In genomic region chr1:111227875-111228747, GRCh38 we compare ENCODE assay signal across 1 cellular context.
TF ChIP-seq lines count a peak whose summit lies in the region.

No MANE protein-coding gene starts in this region.

TF ChIP-seq in HepG2, 621 proteins besides CTCF, POLR2A, EP300 and RAD21 (continued from another document and continues in another):
- TF ChIP-seq, protein P1, sequence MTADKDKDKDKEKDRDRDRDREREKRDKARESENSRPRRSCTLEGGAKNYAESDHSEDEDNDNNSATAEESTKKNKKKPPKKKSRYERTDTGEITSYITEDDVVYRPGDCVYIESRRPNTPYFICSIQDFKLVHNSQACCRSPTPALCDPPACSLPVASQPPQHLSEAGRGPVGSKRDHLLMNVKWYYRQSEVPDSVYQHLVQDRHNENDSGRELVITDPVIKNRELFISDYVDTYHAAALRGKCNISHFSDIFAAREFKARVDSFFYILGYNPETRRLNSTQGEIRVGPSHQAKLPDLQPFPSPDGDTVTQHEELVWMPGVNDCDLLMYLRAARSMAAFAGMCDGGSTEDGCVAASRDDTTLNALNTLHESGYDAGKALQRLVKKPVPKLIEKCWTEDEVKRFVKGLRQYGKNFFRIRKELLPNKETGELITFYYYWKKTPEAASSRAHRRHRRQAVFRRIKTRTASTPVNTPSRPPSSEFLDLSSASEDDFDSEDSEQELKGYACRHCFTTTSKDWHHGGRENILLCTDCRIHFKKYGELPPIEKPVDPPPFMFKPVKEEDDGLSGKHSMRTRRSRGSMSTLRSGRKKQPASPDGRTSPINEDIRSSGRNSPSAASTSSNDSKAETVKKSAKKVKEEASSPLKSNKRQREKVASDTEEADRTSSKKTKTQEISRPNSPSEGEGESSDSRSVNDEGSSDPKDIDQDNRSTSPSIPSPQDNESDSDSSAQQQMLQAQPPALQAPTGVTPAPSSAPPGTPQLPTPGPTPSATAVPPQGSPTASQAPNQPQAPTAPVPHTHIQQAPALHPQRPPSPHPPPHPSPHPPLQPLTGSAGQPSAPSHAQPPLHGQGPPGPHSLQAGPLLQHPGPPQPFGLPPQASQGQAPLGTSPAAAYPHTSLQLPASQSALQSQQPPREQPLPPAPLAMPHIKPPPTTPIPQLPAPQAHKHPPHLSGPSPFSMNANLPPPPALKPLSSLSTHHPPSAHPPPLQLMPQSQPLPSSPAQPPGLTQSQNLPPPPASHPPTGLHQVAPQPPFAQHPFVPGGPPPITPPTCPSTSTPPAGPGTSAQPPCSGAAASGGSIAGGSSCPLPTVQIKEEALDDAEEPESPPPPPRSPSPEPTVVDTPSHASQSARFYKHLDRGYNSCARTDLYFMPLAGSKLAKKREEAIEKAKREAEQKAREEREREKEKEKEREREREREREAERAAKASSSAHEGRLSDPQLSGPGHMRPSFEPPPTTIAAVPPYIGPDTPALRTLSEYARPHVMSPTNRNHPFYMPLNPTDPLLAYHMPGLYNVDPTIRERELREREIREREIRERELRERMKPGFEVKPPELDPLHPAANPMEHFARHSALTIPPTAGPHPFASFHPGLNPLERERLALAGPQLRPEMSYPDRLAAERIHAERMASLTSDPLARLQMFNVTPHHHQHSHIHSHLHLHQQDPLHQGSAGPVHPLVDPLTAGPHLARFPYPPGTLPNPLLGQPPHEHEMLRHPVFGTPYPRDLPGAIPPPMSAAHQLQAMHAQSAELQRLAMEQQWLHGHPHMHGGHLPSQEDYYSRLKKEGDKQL (CRISPR knock-in tag; IDR thresholded peaks at IDR 0.05; ENCODE audit: low read depth), result peak; percentile 34; the same call in 1 of the 2 replicates
- TF ChIP-seq SUZ12 (IDR thresholded peaks at IDR 0.05; ENCODE audit: low read depth, low read length), result no peak
- TF ChIP-seq ZHX2 (IDR thresholded peaks at IDR 0.05; ENCODE audit: low read depth), result no peak
- TF ChIP-seq ZHX2 (CRISPR knock-in tag; IDR thresholded peaks at IDR 0.05; ENCODE audit: borderline replicate concordance), result no peak
- no peak for TF ChIP-seq ZNF10 (CRISPR knock-in tag; IDR thresholded peaks at IDR 0.05; ENCODE audit: borderline replicate concordance, low read depth)
- no peak for TF ChIP-seq RFX1 (IDR thresholded peaks at IDR 0.05)
- TF ChIP-seq, protein P2, sequence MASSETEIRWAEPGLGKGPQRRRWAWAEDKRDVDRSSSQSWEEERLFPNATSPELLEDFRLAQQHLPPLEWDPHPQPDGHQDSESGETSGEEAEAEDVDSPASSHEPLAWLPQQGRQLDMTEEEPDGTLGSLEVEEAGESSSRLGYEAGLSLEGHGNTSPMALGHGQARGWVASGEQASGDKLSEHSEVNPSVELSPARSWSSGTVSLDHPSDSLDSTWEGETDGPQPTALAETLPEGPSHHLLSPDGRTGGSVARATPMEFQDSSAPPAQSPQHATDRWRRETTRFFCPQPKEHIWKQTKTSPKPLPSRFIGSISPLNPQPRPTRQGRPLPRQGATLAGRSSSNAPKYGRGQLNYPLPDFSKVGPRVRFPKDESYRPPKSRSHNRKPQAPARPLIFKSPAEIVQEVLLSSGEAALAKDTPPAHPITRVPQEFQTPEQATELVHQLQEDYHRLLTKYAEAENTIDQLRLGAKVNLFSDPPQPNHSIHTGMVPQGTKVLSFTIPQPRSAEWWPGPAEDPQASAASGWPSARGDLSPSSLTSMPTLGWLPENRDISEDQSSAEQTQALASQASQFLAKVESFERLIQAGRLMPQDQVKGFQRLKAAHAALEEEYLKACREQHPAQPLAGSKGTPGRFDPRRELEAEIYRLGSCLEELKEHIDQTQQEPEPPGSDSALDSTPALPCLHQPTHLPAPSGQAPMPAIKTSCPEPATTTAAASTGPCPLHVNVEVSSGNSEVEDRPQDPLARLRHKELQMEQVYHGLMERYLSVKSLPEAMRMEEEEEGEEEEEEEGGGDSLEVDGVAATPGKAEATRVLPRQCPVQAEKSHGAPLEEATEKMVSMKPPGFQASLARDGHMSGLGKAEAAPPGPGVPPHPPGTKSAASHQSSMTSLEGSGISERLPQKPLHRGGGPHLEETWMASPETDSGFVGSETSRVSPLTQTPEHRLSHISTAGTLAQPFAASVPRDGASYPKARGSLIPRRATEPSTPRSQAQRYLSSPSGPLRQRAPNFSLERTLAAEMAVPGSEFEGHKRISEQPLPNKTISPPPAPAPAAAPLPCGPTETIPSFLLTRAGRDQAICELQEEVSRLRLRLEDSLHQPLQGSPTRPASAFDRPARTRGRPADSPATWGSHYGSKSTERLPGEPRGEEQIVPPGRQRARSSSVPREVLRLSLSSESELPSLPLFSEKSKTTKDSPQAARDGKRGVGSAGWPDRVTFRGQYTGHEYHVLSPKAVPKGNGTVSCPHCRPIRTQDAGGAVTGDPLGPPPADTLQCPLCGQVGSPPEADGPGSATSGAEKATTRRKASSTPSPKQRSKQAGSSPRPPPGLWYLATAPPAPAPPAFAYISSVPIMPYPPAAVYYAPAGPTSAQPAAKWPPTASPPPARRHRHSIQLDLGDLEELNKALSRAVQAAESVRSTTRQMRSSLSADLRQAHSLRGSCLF (CRISPR knock-in tag; IDR thresholded peaks at IDR 0.05; ENCODE audit: borderline replicate concordance), result no peak
- TF ChIP-seq ATM (IDR thresholded peaks at IDR 0.05; ENCODE audit: borderline replicate concordance), result no peak
- 0 out of 2 replicates have a peak, but pooled peaks have one; percentile 19 for TF ChIP-seq ERF (CRISPR knock-in tag; IDR thresholded peaks at IDR 0.05)
- TF ChIP-seq ZBTB34 (CRISPR knock-in tag; IDR thresholded peaks at IDR 0.05), result peak; percentile 44; the same call in 1 of the 2 replicates
- no peak for TF ChIP-seq KDM4B (CRISPR knock-in tag; IDR thresholded peaks at IDR 0.05)
- no peak for TF ChIP-seq FOXA1 (IDR thresholded peaks at IDR 0.05)
- TF ChIP-seq FOXA1 (CRISPR knock-in tag; IDR thresholded peaks at IDR 0.05), result peak; percentile 30
- TF ChIP-seq, protein P3, sequence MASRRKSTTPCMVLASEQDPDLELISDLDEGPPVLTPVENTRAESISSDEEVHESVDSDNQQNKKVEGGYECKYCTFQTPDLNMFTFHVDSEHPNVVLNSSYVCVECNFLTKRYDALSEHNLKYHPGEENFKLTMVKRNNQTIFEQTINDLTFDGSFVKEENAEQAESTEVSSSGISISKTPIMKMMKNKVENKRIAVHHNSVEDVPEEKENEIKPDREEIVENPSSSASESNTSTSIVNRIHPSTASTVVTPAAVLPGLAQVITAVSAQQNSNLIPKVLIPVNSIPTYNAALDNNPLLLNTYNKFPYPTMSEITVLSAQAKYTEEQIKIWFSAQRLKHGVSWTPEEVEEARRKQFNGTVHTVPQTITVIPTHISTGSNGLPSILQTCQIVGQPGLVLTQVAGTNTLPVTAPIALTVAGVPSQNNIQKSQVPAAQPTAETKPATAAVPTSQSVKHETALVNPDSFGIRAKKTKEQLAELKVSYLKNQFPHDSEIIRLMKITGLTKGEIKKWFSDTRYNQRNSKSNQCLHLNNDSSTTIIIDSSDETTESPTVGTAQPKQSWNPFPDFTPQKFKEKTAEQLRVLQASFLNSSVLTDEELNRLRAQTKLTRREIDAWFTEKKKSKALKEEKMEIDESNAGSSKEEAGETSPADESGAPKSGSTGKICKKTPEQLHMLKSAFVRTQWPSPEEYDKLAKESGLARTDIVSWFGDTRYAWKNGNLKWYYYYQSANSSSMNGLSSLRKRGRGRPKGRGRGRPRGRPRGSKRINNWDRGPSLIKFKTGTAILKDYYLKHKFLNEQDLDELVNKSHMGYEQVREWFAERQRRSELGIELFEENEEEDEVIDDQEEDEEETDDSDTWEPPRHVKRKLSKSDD (CRISPR knock-in tag; IDR thresholded peaks at IDR 0.05; ENCODE audit: low read depth), result no peak
- no peak for TF ChIP-seq CBFB (CRISPR knock-in tag; IDR thresholded peaks at IDR 0.05)
- 0 out of 2 replicates have a peak, but pooled peaks have one; percentile 39 for TF ChIP-seq KAT7 (CRISPR knock-in tag; IDR thresholded peaks at IDR 0.05; ENCODE audit: borderline replicate concordance)
- 0 out of 2 replicates have a peak, but pooled peaks have one; percentile 32 for TF ChIP-seq ZNF772 (CRISPR knock-in tag; IDR thresholded peaks at IDR 0.05)
- TF ChIP-seq ZNF768 (CRISPR knock-in tag; IDR thresholded peaks at IDR 0.05), result no peak
- no peak; the same call in 1 of the 2 replicates for TF ChIP-seq SIX4 (CRISPR knock-in tag; IDR thresholded peaks at IDR 0.05)
- no peak for TF ChIP-seq YY1 (IDR thresholded peaks at IDR 0.05; ENCODE audit: insufficient read depth, insufficient replicate concordance, low read depth, low read length)
- 0 out of 4 replicates have a peak, but pooled peaks of 1 of the 2 experiments have one; percentile 52 for TF ChIP-seq KLF16 (CRISPR knock-in tag; IDR thresholded peaks at IDR 0.05)
- TF ChIP-seq GATA4 (IDR thresholded peaks at IDR 0.05; ENCODE audit: borderline replicate concordance, low read depth), result no peak
- no peak for TF ChIP-seq ZNF546 (CRISPR knock-in tag; conservative IDR thresholded peaks at IDR 0.05)
- TF ChIP-seq RORA (CRISPR knock-in tag; IDR thresholded peaks at IDR 0.05), result no peak
- TF ChIP-seq SATB2 (CRISPR knock-in tag; IDR thresholded peaks at IDR 0.05), result no peak
- no peak for TF ChIP-seq LBX2 (CRISPR knock-in tag; IDR thresholded peaks at IDR 0.05; ENCODE audit: borderline replicate concordance)
- TF ChIP-seq DBP (CRISPR knock-in tag; IDR thresholded peaks at IDR 0.05; ENCODE audit: not compliant biosample characterization), result no peak
- peak; percentile 69; the same call in 1 of the 2 replicates for TF ChIP-seq DPF2 (CRISPR knock-in tag; IDR thresholded peaks at IDR 0.05; ENCODE audit: borderline replicate concordance, low read depth)
- TF ChIP-seq ZNF281 (CRISPR knock-in tag; IDR thresholded peaks at IDR 0.05; ENCODE audit: borderline replicate concordance), result peak; percentile 54; the same call in 1 of the 2 replicates
